Comparison of ENCODE assay signal across 8 cellular contexts in genomic region chr20:47620808-47621805, GRCh38.
A peak's percentile ranks its signal among the peaks of the same experiment; 100 is the strongest.
DNase-seq lines count a peak whose midpoint lies in the region; ATAC-seq, FAIRE-seq and TF ChIP-seq lines count a peak whose summit lies in the region.

No MANE protein-coding gene starts in this region.

- peak; percentile 99 for TF ChIP-seq CTCF in RWPE1 (conservative IDR thresholded peaks at IDR 0.05; ENCODE audit: low read depth)

- no peak overlapping the region for H3K27ac ChIP-seq in RWPE1

- peak; percentile 61 for ATAC-seq in activated CD4-positive, alpha-beta T cell treated with anti-CD3 and anti-CD28 coated beads for 36 hours
- ATAC-seq in naive B cell (ENCODE audit: low read depth in 2 of 2), result peak; percentile 58 to 59

- H3K36me3 Mint-ChIP-seq in activated CD4-positive, alpha-beta T cell treated with anti-CD3 and anti-CD28 coated beads for 36 hours (ENCODE audit: low read depth), result peaks cover 42% of the 10 kb centered on the region
- peaks cover 2 to 9% of the 10 kb centered on the region in 2 donors for H3K36me3 Mint-ChIP-seq in naive B cell

- intact Hi-C loops in activated CD4-positive, alpha-beta T cell treated with anti-CD3 and anti-CD28 coated beads for 36 hours (cut with DNase I, micrococcal nuclease), result loop anchor here (1.0 to 5.0 kb wide), 8 partner anchors 118 to 424 kb away; no protein-coding TSS in a partner anchor

- no peak overlapping the region for H3K4me3 Mint-ChIP-seq in activated CD4-positive, alpha-beta T cell treated with anti-CD3 and anti-CD28 coated beads for 36 hours
- H3K4me3 Mint-ChIP-seq in naive B cell, result no peak overlapping the region

- FAIRE-seq in endometrium (lab: Jason Lieb, UNC), result peak; percentile 96

- H3K27me3 Mint-ChIP-seq in activated CD4-positive, alpha-beta T cell treated with anti-CD3 and anti-CD28 coated beads for 36 hours, result no peaks in the 10 kb centered on the region
- no peaks in the 10 kb centered on the region for H3K27me3 Mint-ChIP-seq in naive B cell

- CTCF ChIA-PET in activated CD4-positive, alpha-beta T cell treated with anti-CD3 and anti-CD28 coated beads for 36 hours (lab: Charles Lee), result interaction anchor here (0.6 to 5.6 kb wide), 41 partner anchors 10 to 802 kb away, joined by 3 to 58 read pairs (median 4); partner anchors contain the start of genes NCOA3 and ZMYND8
- CTCF ChIA-PET in RWPE1 (lab: Yijun Ruan, JAX), result interaction anchor here (0.5 to 2.8 kb wide), 35 partner anchors 10 to 1792 kb away, joined by 3 to 21 read pairs (median 4); partner anchors contain the start of gene NCOA3

- H3K9me3 Mint-ChIP-seq in activated CD4-positive, alpha-beta T cell treated with anti-CD3 and anti-CD28 coated beads for 36 hours (ENCODE audit: low read depth), result no peaks in the 10 kb centered on the region
- H3K9me3 Mint-ChIP-seq in naive B cell, result no peaks in the 10 kb centered on the region

- DNase-seq in activated CD4-positive, alpha-beta T cell treated with anti-CD3 and anti-CD28 coated beads for 36 hours, result no peak
- no peak for DNase-seq in activated CD4-positive, alpha-beta T cell treated with anti-CD3 and anti-CD28 coated beads, Interleukin-2, amount 50 U/mL, for 4 hours
- peak; percentile 56 to 72 for DNase-seq in Kasumi-1 (lab: John Stamatoyannopoulos, UW)
- peak; percentile 64 for DNase-seq in RWPE1 (ENCODE audit: low spot score)
- DNase-seq in naive B cell, result peak; percentile 35
- no peak for DNase-seq in mucosa of gallbladder (ENCODE audit: low spot score)
- no peak for DNase-seq in cortex of kidney (lab: John Stamatoyannopoulos, UW)

- POLR2A ChIA-PET in activated CD4-positive, alpha-beta T cell treated with anti-CD3 and anti-CD28 coated beads for 36 hours (lab: Charles Lee), result interaction anchor here (0.6 kb wide), 2 partner anchors 278 to 421 kb away, joined by 3 to 8 read pairs; no protein-coding TSS in a partner anchor
- POLR2A ChIA-PET in RWPE1 (lab: Yijun Ruan, JAX; ENCODE audit: low non-redundant PET), result interaction anchor here (2.3 kb wide), 1 partner anchor 119 kb away, joined by 14 read pairs; the partner anchor contains the start of gene NCOA3

- peaks cover 33% of the 10 kb centered on the region for H3K4me1 Mint-ChIP-seq in activated CD4-positive, alpha-beta T cell treated with anti-CD3 and anti-CD28 coated beads for 36 hours
- peaks cover 20 to 36% (median 32%) of the 10 kb centered on the region in 3 donors for H3K4me1 Mint-ChIP-seq in naive B cell

- H3K27ac Mint-ChIP-seq in activated CD4-positive, alpha-beta T cell treated with anti-CD3 and anti-CD28 coated beads for 36 hours, result peak overlapping the region; percentile 79
- H3K27ac Mint-ChIP-seq in naive B cell, result peak overlapping the region in 4 of 6 donors; percentile 5 to 43 (median 32)

Comparison
In these comparisons a context has a peak if more than half of its experiments do, and no peak if none do; other contexts are left out.
1. DNase-seq: peak in Kasumi-1 (2 of 2), RWPE1 (single experiment) and naive B cell (single experiment); none in activated CD4-positive, alpha-beta T cell treated with anti-CD3 and anti-CD28 coated beads for 36 hours (single experiment), activated CD4-positive, alpha-beta T cell treated with anti-CD3 and anti-CD28 coated beads, Interleukin-2, amount 50 U/mL, for 4 hours (0 of 2), mucosa of gallbladder (single experiment) and cortex of kidney (single experiment).